In the genomic region with DNA sequence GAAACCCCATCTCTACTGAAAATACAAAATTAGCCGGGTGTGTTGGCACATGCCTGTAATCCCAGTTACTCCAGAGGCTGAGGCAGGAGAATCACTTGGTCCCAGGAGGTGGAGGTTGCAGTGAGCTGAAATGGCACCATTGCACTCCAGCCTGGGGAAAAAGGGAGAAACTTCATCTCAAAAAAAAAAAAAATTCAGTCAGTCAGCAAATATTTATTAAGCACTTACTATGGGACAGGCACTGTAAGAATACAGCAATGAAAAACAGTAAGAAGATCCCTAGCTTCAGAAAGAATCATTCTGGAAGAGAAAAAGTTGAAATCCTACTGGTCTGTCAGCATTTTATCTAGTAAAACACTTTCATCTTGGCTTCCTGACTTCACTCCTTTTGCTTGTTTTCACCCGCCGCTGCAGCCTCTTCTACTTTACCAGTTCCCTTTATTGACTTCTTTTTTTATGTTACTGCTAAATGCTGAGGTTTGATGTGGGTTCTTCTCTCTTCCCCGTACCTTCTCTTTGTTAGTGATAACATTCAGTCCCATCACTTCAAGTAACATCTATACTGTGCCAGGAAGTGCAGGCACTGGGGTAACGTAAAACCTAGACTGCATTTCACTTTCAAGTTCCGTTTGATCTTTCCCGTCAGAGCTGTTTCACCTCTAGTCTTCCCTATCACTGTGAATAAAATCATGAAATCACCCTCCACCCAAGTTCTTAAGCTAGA, we compare ENCODE assay signal across 8 cellular contexts. TPM values are rescaled to one million over a fixed set of nuclear protein-coding genes. Genes with fewer than 3 reads are reported as not detected.
A peak's percentile ranks its signal among the peaks of the same experiment; 100 is the strongest.
DNase-seq lines count a peak whose midpoint lies in the region; ATAC-seq and TF ChIP-seq lines count a peak whose summit lies in the region.

No MANE protein-coding gene starts in this region.

- 40 to 57% methylated on average over 7 of the region's 7 CpGs for WGBS in upper lobe of left lung, 2 donors

- no peaks in the 10 kb centered on the region for H3K9me3 ChIP-seq in upper lobe of right lung
- no peaks in the 10 kb centered on the region for H3K9me3 ChIP-seq in upper lobe of left lung

- no peaks in the 10 kb centered on the region for H3K27me3 Mint-ChIP-seq in central memory CD8-positive, alpha-beta T cell
- H3K27me3 Mint-ChIP-seq in endothelial cell (ENCODE audit: unreplicated experiment), result peaks cover 1% of the 10 kb centered on the region

- no peak for TF ChIP-seq CTCF in endothelial cell (IDR thresholded peaks at IDR 0.05; ENCODE audit: unreplicated experiment)
- no peak for TF ChIP-seq CTCF in upper lobe of right lung (IDR thresholded peaks at IDR 0.05)
- no peak for TF ChIP-seq CTCF in upper lobe of left lung (IDR thresholded peaks at IDR 0.05)

- intact Hi-C loops in cardiac septum (cut with DNase I), result no loop called here
- intact Hi-C loops in upper lobe of right lung (cut with DNase I), result no loop called here

- H3K27ac ChIP-seq in upper lobe of right lung (no peak overlapping the region), upper lobe of left lung (no peak overlapping the region)

- H3K4me1 ChIP-seq in upper lobe of right lung (no peaks in the 10 kb centered on the region), upper lobe of left lung (no peaks in the 10 kb centered on the region)

- H3K36me3 Mint-ChIP-seq in central memory CD8-positive, alpha-beta T cell (ENCODE audit: insufficient read depth), result no peaks in the 10 kb centered on the region
- no peaks in the 10 kb centered on the region for H3K36me3 Mint-ChIP-seq in endothelial cell (ENCODE audit: low read depth, unreplicated experiment)

- no peak for TF ChIP-seq EP300 in upper lobe of left lung (IDR thresholded peaks at IDR 0.05)

- ATAC-seq in GM18519 (IDR thresholded peaks at IDR 0.05; ENCODE audit: low FRiP score, unreplicated experiment) (peak; percentile 91), HG02759 (IDR thresholded peaks at IDR 0.05; ENCODE audit: unreplicated experiment) (peak; percentile 90), upper lobe of right lung (no peak), upper lobe of left lung (ENCODE audit: low FRiP score in 2 of 2) (no peak)
- ATAC-seq in central memory CD8-positive, alpha-beta T cell (replicated peaks; ENCODE audit: extremely low read depth, poor library complexity, severe bottlenecking), result peak; percentile 94

- H3K4me1 Mint-ChIP-seq in central memory CD8-positive, alpha-beta T cell, result peaks cover 14% of the 10 kb centered on the region
- H3K4me1 Mint-ChIP-seq in endothelial cell (ENCODE audit: unreplicated experiment), result peaks cover 2% of the 10 kb centered on the region

- peak overlapping the region; percentile 85 for H3K27ac Mint-ChIP-seq in central memory CD8-positive, alpha-beta T cell (ENCODE audit: low read depth)
- no peak overlapping the region for H3K27ac Mint-ChIP-seq in endothelial cell (ENCODE audit: unreplicated experiment)

- peak; percentile 34 for DNase-seq in RPMI8226
- DNase-seq in central memory CD8-positive, alpha-beta T cell (ENCODE audit: low spot score in 2 of 2), result peak in 1 of 2 donors; percentile 21
- no peak for DNase-seq in endothelial cell (ENCODE audit: low spot score)
- no peak for DNase-seq in cardiac septum (ENCODE audit: low spot score)
- DNase-seq in upper lobe of right lung, result no peak
- DNase-seq in upper lobe of left lung, result no peak

- H3K36me3 ChIP-seq in upper lobe of right lung, result no peaks in the 10 kb centered on the region
- H3K36me3 ChIP-seq in upper lobe of left lung, result no peaks in the 10 kb centered on the region

- H3K27me3 ChIP-seq in upper lobe of right lung (no peaks in the 10 kb centered on the region), upper lobe of left lung (no peaks in the 10 kb centered on the region)

- H3K4me3 ChIP-seq in upper lobe of right lung (no peak overlapping the region), upper lobe of left lung (no peak overlapping the region)

- no peak for TF ChIP-seq POLR2A in upper lobe of left lung (IDR thresholded peaks at IDR 0.05)

- no peaks in the 10 kb centered on the region for H3K9me3 Mint-ChIP-seq in central memory CD8-positive, alpha-beta T cell
- no peaks in the 10 kb centered on the region for H3K9me3 Mint-ChIP-seq in endothelial cell (ENCODE audit: unreplicated experiment)

- peak overlapping the region; percentile 66 for H3K4me3 Mint-ChIP-seq in central memory CD8-positive, alpha-beta T cell
- H3K4me3 Mint-ChIP-seq in endothelial cell (ENCODE audit: unreplicated experiment), result no peak overlapping the region

RNA-seq across cellular contexts. Expression of a gene that starts 10.8 kb away (rescaled TPM):
- total RNA-seq in endothelial cell (ENCODE audit: unreplicated experiment) (3.3 TPM), cardiac septum (0.92 TPM), upper lobe of right lung (3.3 TPM), upper lobe of left lung (1 to 10 TPM; 2.9 to 9.7 (median 6.4) TPM)

Comparison
In these comparisons a context has a peak if more than half of its experiments do, and no peak if none do; other contexts are left out.
1. ATAC-seq: peak in GM18519 (single experiment), HG02759 (single experiment) and central memory CD8-positive, alpha-beta T cell (single experiment); none in upper lobe of right lung (single experiment) and upper lobe of left lung (0 of 2).